In the genomic region with DNA sequence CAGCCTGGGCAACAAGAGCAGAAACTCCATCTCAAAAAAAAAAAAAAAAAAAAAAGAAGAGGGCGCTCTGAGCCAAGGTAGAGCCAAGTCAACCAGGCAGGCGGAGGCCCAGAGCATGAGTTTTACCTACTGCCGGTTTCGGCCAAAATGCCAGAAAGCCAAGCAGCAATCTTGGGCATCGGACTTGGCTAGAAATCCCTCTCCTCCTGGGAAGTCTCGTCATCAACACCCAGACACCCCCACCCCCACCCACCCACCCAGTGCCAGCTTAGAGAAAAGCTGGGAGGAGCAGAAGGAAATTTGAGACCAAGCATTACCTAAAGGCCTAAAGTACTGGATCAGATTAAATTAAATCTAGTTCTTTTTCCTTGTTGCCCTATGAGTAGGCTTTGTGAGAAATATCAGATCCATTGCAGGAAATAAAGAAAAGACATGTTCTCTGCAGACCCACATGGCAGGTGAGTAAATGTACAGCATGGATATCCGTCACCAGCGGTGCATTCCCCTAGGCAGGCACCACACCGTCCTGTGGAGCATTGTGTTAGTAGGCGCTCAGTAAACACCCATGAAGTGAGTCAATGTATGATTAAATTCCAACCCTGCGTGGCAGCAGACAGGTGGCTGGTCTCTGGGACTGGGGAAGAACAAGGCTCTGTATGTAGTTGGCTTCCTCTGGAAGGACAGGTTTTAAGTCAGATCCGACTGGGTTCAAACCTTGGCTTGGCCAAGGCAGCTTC, we compare ENCODE assay signal across 1 cellular context.
TF ChIP-seq lines count a peak whose summit lies in the region.

No MANE protein-coding gene starts in this region.

TF ChIP-seq in HepG2, 621 proteins besides CTCF, POLR2A, EP300 and RAD21 (continued from another document and continues in another):
- TF ChIP-seq, protein P1, sequence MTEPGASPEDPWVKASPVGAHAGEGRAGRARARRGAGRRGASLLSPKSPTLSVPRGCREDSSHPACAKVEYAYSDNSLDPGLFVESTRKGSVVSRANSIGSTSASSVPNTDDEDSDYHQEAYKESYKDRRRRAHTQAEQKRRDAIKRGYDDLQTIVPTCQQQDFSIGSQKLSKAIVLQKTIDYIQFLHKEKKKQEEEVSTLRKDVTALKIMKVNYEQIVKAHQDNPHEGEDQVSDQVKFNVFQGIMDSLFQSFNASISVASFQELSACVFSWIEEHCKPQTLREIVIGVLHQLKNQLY (CRISPR knock-in tag; IDR thresholded peaks at IDR 0.05), result no peak
- no peak for TF ChIP-seq ZNF530 (CRISPR knock-in tag; IDR thresholded peaks at IDR 0.05; ENCODE audit: low read depth)
- TF ChIP-seq SIN3A (IDR thresholded peaks at IDR 0.05; ENCODE audit: borderline replicate concordance, low read depth, low read length), result no peak
- TF ChIP-seq SIX1 (CRISPR knock-in tag; IDR thresholded peaks at IDR 0.05; ENCODE audit: borderline replicate concordance), result no peak
- no peak for TF ChIP-seq NFKB2 (CRISPR knock-in tag; IDR thresholded peaks at IDR 0.05; ENCODE audit: borderline replicate concordance)
- TF ChIP-seq ZNF841 (CRISPR knock-in tag; IDR thresholded peaks at IDR 0.05; ENCODE audit: borderline replicate concordance), result no peak
- TF ChIP-seq, protein P2, sequence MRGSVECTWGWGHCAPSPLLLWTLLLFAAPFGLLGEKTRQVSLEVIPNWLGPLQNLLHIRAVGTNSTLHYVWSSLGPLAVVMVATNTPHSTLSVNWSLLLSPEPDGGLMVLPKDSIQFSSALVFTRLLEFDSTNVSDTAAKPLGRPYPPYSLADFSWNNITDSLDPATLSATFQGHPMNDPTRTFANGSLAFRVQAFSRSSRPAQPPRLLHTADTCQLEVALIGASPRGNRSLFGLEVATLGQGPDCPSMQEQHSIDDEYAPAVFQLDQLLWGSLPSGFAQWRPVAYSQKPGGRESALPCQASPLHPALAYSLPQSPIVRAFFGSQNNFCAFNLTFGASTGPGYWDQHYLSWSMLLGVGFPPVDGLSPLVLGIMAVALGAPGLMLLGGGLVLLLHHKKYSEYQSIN (CRISPR knock-in tag; IDR thresholded peaks at IDR 0.05; ENCODE audit: borderline replicate concordance), result no peak
- TF ChIP-seq ZNF101 (CRISPR knock-in tag; IDR thresholded peaks at IDR 0.05; ENCODE audit: borderline replicate concordance, low read depth), result no peak
- TF ChIP-seq ZNF547 (CRISPR knock-in tag; IDR thresholded peaks at IDR 0.05), result no peak
- TF ChIP-seq, protein P3, sequence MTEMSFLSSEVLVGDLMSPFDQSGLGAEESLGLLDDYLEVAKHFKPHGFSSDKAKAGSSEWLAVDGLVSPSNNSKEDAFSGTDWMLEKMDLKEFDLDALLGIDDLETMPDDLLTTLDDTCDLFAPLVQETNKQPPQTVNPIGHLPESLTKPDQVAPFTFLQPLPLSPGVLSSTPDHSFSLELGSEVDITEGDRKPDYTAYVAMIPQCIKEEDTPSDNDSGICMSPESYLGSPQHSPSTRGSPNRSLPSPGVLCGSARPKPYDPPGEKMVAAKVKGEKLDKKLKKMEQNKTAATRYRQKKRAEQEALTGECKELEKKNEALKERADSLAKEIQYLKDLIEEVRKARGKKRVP (CRISPR knock-in tag; IDR thresholded peaks at IDR 0.05), result no peak; a peak in 1 of 4 replicates
- TF ChIP-seq BCL6 (CRISPR knock-in tag; IDR thresholded peaks at IDR 0.05), result no peak
- no peak for TF ChIP-seq TCF12 (IDR thresholded peaks at IDR 0.05)
- no peak for TF ChIP-seq TCF12 (CRISPR knock-in tag; IDR thresholded peaks at IDR 0.05)
- TF ChIP-seq, protein P4, sequence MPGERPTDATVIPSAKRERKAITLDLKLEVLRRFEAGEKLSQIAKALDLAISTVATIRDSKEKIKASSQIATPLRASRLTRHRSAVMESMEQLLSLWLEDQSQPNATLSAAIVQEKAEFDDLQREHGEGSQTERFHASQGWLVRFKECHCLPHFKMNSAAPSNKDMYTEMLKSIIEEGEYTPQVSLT (CRISPR knock-in tag; IDR thresholded peaks at IDR 0.05; ENCODE audit: borderline replicate concordance, low read depth), result no peak
- peak; percentile 56; the same call in 1 of the 2 replicates for TF ChIP-seq ZNF644 (CRISPR knock-in tag; IDR thresholded peaks at IDR 0.05; ENCODE audit: low read depth)
- TF ChIP-seq, protein P5, sequence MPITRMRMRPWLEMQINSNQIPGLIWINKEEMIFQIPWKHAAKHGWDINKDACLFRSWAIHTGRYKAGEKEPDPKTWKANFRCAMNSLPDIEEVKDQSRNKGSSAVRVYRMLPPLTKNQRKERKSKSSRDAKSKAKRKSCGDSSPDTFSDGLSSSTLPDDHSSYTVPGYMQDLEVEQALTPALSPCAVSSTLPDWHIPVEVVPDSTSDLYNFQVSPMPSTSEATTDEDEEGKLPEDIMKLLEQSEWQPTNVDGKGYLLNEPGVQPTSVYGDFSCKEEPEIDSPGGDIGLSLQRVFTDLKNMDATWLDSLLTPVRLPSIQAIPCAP (CRISPR knock-in tag; IDR thresholded peaks at IDR 0.05; ENCODE audit: low read depth), result no peak
- TF ChIP-seq, protein P6, sequence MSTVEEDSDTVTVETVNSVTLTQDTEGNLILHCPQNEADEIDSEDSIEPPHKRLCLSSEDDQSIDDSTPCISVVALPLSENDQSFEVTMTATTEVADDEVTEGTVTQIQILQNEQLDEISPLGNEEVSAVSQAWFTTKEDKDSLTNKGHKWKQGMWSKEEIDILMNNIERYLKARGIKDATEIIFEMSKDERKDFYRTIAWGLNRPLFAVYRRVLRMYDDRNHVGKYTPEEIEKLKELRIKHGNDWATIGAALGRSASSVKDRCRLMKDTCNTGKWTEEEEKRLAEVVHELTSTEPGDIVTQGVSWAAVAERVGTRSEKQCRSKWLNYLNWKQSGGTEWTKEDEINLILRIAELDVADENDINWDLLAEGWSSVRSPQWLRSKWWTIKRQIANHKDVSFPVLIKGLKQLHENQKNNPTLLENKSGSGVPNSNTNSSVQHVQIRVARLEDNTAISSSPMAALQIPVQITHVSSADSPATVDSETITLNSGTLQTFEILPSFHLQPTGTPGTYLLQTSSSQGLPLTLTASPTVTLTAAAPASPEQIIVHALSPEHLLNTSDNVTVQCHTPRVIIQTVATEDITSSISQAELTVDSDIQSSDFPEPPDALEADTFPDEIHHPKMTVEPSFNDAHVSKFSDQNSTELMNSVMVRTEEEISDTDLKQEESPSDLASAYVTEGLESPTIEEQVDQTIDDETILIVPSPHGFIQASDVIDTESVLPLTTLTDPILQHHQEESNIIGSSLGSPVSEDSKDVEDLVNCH (CRISPR knock-in tag; IDR thresholded peaks at IDR 0.05), result no peak
- no peak for TF ChIP-seq KDM5A (IDR thresholded peaks at IDR 0.05; ENCODE audit: borderline replicate concordance, low read length)
- no peak for TF ChIP-seq IRX3 (CRISPR knock-in tag; IDR thresholded peaks at IDR 0.05; ENCODE audit: borderline replicate concordance, low read depth)
- no peak for TF ChIP-seq HDAC1 (CRISPR knock-in tag; IDR thresholded peaks at IDR 0.05)
- no peak for TF ChIP-seq NFKBIZ (CRISPR knock-in tag; IDR thresholded peaks at IDR 0.05)
- TF ChIP-seq, protein P7, sequence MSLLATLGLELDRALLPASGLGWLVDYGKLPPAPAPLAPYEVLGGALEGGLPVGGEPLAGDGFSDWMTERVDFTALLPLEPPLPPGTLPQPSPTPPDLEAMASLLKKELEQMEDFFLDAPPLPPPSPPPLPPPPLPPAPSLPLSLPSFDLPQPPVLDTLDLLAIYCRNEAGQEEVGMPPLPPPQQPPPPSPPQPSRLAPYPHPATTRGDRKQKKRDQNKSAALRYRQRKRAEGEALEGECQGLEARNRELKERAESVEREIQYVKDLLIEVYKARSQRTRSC (CRISPR knock-in tag; IDR thresholded peaks at IDR 0.05; ENCODE audit: low read depth), result no peak
- TF ChIP-seq, protein P8, sequence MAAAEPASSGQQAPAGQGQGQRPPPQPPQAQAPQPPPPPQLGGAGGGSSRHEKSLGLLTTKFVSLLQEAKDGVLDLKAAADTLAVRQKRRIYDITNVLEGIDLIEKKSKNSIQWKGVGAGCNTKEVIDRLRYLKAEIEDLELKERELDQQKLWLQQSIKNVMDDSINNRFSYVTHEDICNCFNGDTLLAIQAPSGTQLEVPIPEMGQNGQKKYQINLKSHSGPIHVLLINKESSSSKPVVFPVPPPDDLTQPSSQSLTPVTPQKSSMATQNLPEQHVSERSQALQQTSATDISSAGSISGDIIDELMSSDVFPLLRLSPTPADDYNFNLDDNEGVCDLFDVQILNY (CRISPR knock-in tag; conservative IDR thresholded peaks at IDR 0.05), result no peak
- TF ChIP-seq PCBP2 (optimal IDR thresholded peaks at IDR 0.05; ENCODE audit: low read depth, low read length, poor library complexity, severe bottlenecking), result no peak
- TF ChIP-seq ZFP1 (CRISPR knock-in tag; IDR thresholded peaks at IDR 0.05), result 0 out of 2 replicates have a peak, but pooled peaks have one; percentile 60
- TF ChIP-seq ZKSCAN5 (CRISPR knock-in tag; IDR thresholded peaks at IDR 0.05), result no peak
- TF ChIP-seq ZNF496 (CRISPR knock-in tag; IDR thresholded peaks at IDR 0.05; ENCODE audit: insufficient replicate concordance), result no peak
- no peak for TF ChIP-seq ESRRA (CRISPR knock-in tag; IDR thresholded peaks at IDR 0.05; ENCODE audit: low read depth)
- TF ChIP-seq RFXAP (CRISPR knock-in tag; IDR thresholded peaks at IDR 0.05; ENCODE audit: borderline replicate concordance), result no peak
- TF ChIP-seq RBM22 (optimal IDR thresholded peaks at IDR 0.05; ENCODE audit: low read length), result no peak
- no peak for TF ChIP-seq KLF15 (CRISPR knock-in tag; IDR thresholded peaks at IDR 0.05; ENCODE audit: borderline replicate concordance)
- no peak for TF ChIP-seq PAX8 (CRISPR knock-in tag; IDR thresholded peaks at IDR 0.05; ENCODE audit: borderline replicate concordance)
- TF ChIP-seq SP4 (CRISPR knock-in tag; IDR thresholded peaks at IDR 0.05), result no peak
- TF ChIP-seq ZNF251 (CRISPR knock-in tag; IDR thresholded peaks at IDR 0.05), result no peak
- 0 out of 2 replicates have a peak, but pooled peaks have one; percentile 20 for TF ChIP-seq POGZ (CRISPR knock-in tag; IDR thresholded peaks at IDR 0.05)
- TF ChIP-seq RFXANK (CRISPR knock-in tag; IDR thresholded peaks at IDR 0.05), result no peak
- TF ChIP-seq, protein P9, sequence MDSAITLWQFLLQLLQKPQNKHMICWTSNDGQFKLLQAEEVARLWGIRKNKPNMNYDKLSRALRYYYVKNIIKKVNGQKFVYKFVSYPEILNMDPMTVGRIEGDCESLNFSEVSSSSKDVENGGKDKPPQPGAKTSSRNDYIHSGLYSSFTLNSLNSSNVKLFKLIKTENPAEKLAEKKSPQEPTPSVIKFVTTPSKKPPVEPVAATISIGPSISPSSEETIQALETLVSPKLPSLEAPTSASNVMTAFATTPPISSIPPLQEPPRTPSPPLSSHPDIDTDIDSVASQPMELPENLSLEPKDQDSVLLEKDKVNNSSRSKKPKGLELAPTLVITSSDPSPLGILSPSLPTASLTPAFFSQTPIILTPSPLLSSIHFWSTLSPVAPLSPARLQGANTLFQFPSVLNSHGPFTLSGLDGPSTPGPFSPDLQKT (CRISPR knock-in tag; IDR thresholded peaks at IDR 0.05; ENCODE audit: borderline replicate concordance), result no peak
- no peak for TF ChIP-seq ZNF138 (CRISPR knock-in tag; IDR thresholded peaks at IDR 0.05; ENCODE audit: low read depth)
- peak; percentile 78; the same call in 1 of the 2 replicates for TF ChIP-seq ZNF614 (CRISPR knock-in tag; IDR thresholded peaks at IDR 0.05; ENCODE audit: borderline replicate concordance)
- no peak for TF ChIP-seq ZNF235 (CRISPR knock-in tag; IDR thresholded peaks at IDR 0.05; ENCODE audit: borderline replicate concordance)
- 0 out of 2 replicates have a peak, but pooled peaks have one; percentile 17 for TF ChIP-seq SIX4 (CRISPR knock-in tag; IDR thresholded peaks at IDR 0.05)
- no peak for TF ChIP-seq ZNF790 (CRISPR knock-in tag; IDR thresholded peaks at IDR 0.05; ENCODE audit: borderline replicate concordance)
- TF ChIP-seq ZNF333 (CRISPR knock-in tag; IDR thresholded peaks at IDR 0.05; ENCODE audit: borderline replicate concordance), result no peak
- TF ChIP-seq ZSCAN31 (CRISPR knock-in tag; IDR thresholded peaks at IDR 0.05; ENCODE audit: low read depth), result no peak
- TF ChIP-seq, protein P10, sequence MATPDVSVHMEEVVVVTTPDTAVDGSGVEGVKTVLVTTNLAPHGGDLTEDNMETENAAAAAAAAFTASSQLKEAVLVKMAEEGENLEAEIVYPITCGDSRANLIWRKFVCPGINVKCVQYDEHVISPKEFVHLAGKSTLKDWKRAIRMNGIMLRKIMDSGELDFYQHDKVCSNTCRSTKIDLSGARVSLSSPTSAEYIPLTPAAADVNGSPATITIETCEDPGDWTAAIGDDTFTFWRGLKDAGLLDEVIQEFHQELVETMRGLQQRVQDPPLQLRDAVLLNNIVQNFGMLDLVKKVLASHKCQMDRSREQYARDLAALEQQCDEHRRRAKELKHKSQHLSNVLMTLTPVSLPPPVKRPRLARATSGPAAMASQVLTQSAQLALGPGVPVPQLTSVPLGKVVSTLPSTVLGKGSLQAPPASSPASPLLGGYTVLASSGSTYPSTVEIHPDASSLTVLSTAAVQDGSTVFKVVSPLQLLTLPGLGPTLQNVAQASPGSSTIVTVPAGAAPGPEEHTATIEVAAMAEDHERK (CRISPR knock-in tag; IDR thresholded peaks at IDR 0.05; ENCODE audit: low read depth), result no peak
- TF ChIP-seq DNMT1 (CRISPR knock-in tag; IDR thresholded peaks at IDR 0.05), result no peak
- no peak for TF ChIP-seq NCOA5 (CRISPR knock-in tag; IDR thresholded peaks at IDR 0.05)
- TF ChIP-seq, protein P11, sequence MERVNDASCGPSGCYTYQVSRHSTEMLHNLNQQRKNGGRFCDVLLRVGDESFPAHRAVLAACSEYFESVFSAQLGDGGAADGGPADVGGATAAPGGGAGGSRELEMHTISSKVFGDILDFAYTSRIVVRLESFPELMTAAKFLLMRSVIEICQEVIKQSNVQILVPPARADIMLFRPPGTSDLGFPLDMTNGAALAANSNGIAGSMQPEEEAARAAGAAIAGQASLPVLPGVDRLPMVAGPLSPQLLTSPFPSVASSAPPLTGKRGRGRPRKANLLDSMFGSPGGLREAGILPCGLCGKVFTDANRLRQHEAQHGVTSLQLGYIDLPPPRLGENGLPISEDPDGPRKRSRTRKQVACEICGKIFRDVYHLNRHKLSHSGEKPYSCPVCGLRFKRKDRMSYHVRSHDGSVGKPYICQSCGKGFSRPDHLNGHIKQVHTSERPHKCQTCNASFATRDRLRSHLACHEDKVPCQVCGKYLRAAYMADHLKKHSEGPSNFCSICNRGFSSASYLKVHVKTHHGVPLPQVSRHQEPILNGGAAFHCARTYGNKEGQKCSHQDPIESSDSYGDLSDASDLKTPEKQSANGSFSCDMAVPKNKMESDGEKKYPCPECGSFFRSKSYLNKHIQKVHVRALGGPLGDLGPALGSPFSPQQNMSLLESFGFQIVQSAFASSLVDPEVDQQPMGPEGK (CRISPR knock-in tag; IDR thresholded peaks at IDR 0.05), result 0 out of 2 replicates have a peak, but pooled peaks have one; percentile 13
- no peak for TF ChIP-seq ONECUT2 (CRISPR knock-in tag; IDR thresholded peaks at IDR 0.05)
